2 cellular contexts compared by ENCODE assay signal in the genomic region with DNA sequence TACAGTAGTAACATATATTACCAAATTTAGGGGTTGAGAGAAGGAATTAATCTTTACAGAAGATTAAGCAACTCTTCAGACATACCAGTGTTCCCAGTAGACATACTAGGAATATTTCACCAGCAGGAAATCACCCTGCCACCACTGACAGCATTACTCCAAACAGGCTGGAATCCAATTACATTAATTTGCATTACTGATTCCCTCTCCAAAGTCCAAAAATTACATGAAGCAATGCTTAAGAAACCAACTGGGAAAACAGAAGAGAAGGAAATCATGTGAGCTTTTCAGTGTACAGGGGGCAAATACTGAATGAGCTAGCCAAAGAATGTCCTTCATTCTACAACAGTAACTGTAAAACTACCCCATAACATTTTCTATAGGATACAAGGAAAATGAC.
TF ChIP-seq lines count a peak whose summit lies in the region.

No MANE protein-coding gene starts in this region.

TF ChIP-seq in SK-N-SH treated with all-trans-retinoic acid at 6 μM for 48 hours, 23 proteins besides CTCF, POLR2A, EP300 and RAD21 (continued from another document):
- TF ChIP-seq ZNF565 (CRISPR knock-in tag; conservative IDR thresholded peaks at IDR 0.05; ENCODE audit: low read depth) (no peak), ZFP30 (CRISPR knock-in tag; IDR thresholded peaks at IDR 0.05) (peak; percentile 12; the same call in 1 of the 2 replicates)

TF ChIP-seq in SK-N-SH, 30 proteins besides CTCF, POLR2A, EP300 and RAD21 (continued from another document):
- TF ChIP-seq GABPA (IDR thresholded peaks at IDR 0.05; ENCODE audit: low read depth) (no peak), TAF1 (IDR thresholded peaks at IDR 0.05; ENCODE audit: borderline replicate concordance, low read depth, low read length) (no peak), MXI1 (IDR thresholded peaks at IDR 0.05; ENCODE audit: low read depth, low read length) (no peak)
- TF ChIP-seq, protein P1, sequence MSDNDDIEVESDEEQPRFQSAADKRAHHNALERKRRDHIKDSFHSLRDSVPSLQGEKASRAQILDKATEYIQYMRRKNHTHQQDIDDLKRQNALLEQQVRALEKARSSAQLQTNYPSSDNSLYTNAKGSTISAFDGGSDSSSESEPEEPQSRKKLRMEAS (IDR thresholded peaks at IDR 0.05; ENCODE audit: low read depth) = no peak
- TF ChIP-seq, protein P2, sequence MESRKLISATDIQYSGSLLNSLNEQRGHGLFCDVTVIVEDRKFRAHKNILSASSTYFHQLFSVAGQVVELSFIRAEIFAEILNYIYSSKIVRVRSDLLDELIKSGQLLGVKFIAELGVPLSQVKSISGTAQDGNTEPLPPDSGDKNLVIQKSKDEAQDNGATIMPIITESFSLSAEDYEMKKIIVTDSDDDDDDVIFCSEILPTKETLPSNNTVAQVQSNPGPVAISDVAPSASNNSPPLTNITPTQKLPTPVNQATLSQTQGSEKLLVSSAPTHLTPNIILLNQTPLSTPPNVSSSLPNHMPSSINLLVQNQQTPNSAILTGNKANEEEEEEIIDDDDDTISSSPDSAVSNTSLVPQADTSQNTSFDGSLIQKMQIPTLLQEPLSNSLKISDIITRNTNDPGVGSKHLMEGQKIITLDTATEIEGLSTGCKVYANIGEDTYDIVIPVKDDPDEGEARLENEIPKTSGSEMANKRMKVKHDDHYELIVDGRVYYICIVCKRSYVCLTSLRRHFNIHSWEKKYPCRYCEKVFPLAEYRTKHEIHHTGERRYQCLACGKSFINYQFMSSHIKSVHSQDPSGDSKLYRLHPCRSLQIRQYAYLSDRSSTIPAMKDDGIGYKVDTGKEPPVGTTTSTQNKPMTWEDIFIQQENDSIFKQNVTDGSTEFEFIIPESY (IDR thresholded peaks at IDR 0.05; ENCODE audit: borderline replicate concordance, low read depth) = no peak
